ENCODE assay signal across 23 cellular contexts in genomic region chr20:860891-861290, GRCh38. TPM values are rescaled to one million over a fixed set of nuclear protein-coding genes. Genes with fewer than 3 reads are reported as not detected.
"Had no signal": no experiment of that assay in that cellular context is flagged by ENCODE, and none has a peak within 500 bp of the region (broad histone marks: within the 10 kb centered on the region; RNA-seq: fewer than 3 reads in every experiment).

No MANE protein-coding gene starts in this region.

- ATAC-seq: heart right ventricle; left lobe of liver; natural killer cell; right cardiac atrium; stimulated activated effector memory CD8-positive, alpha-beta T cell treated with anti-CD3 and anti-CD28 coated beads, Interleukin-12 subunit alpha, Interleukin-12 subunit beta, amount 100 ng/mL, for 72 hours; stimulated activated naive CD8-positive, alpha-beta T cell treated with anti-CD3 and anti-CD28 coated beads, Interleukin-15, Interleukin-2, amounts not matched to agents 100 U/mL and 50 U/mL, for 24 hours; upper lobe of right lung had no signal

- H3K27ac Mint-ChIP-seq: natural killer cell; progenitor cell of endocrine pancreas; stimulated activated effector memory CD8-positive, alpha-beta T cell treated with anti-CD3 and anti-CD28 coated beads, Interleukin-12 subunit alpha, Interleukin-12 subunit beta, amount 100 ng/mL, for 72 hours had no signal

- H3K4me1 Mint-ChIP-seq: neural crest cell had no signal

- H3K27ac ChIP-seq: coronary artery, heart right ventricle, ovary, suprapubic skin, tibial nerve, upper lobe of right lung, vagina had no signal

- H3K4me3 ChIP-seq: coronary artery, heart right ventricle, ovary, suprapubic skin, tibial nerve, upper lobe of right lung, vagina had no signal

- H3K9me3 ChIP-seq: heart right ventricle, ovary, suprapubic skin, tibial nerve, upper lobe of right lung, vagina had no signal

- H3K36me3 Mint-ChIP-seq: natural killer cell; stimulated activated effector memory CD8-positive, alpha-beta T cell treated with anti-CD3 and anti-CD28 coated beads, Interleukin-12 subunit alpha, Interleukin-12 subunit beta, amount 100 ng/mL, for 72 hours had no signal

- DNase-seq: effector memory CD4-positive, alpha-beta T cell; heart right ventricle; hypothalamus; natural killer cell; ovary; right cardiac atrium; small intestine; stimulated activated CD4-positive, alpha-beta T cell treated with anti-CD3 and anti-CD28 coated beads, Interleukin-2, amount 100 ng/mL, for 48 hours; stimulated activated CD8-positive, alpha-beta memory T cell treated with anti-CD3 and anti-CD28 coated beads, Interleukin-4, amount 100 ng/mL, for 48 hours; stimulated activated naive CD8-positive, alpha-beta T cell treated with anti-CD3 and anti-CD28 coated beads, Interleukin-15, Interleukin-2, amounts not matched to agents 100 U/mL and 50 U/mL, for 24 hours; upper lobe of right lung had no signal

- H3K27me3 ChIP-seq: heart right ventricle, ovary, suprapubic skin, tibial nerve, upper lobe of right lung, vagina had no signal

- H3K36me3 ChIP-seq: heart right ventricle, ovary, suprapubic skin, tibial nerve, upper lobe of right lung, vagina had no signal

- H3K9me3 Mint-ChIP-seq: natural killer cell; neural crest cell; stimulated activated effector memory CD8-positive, alpha-beta T cell treated with anti-CD3 and anti-CD28 coated beads, Interleukin-12 subunit alpha, Interleukin-12 subunit beta, amount 100 ng/mL, for 72 hours had no signal

- H3K4me1 ChIP-seq: tibial nerve had no signal

- H3K4me3 Mint-ChIP-seq: natural killer cell; neural crest cell; stimulated activated effector memory CD8-positive, alpha-beta T cell treated with anti-CD3 and anti-CD28 coated beads, Interleukin-12 subunit alpha, Interleukin-12 subunit beta, amount 100 ng/mL, for 72 hours had no signal

RNA-seq across cellular contexts. Expression of gene ANGPT4, which starts 55.2 kb away (rescaled TPM):
- total RNA-seq: epithelial cell of proximal tubule, frontal cortex, glomerular endothelial cell, myocyte, natural killer cell, progenitor cell of endocrine pancreas had no signal
